9 cellular contexts compared by ENCODE assay signal in genomic region chrX:69028006-69028760, GRCh38.
A peak's percentile ranks its signal among the peaks of the same experiment; 100 is the strongest.
DNase-seq lines count a peak whose midpoint lies in the region; ATAC-seq and TF ChIP-seq lines count a peak whose summit lies in the region.
"Had no signal": no experiment of that assay in that cellular context is flagged by ENCODE, and none has a peak within 500 bp of the region (broad histone marks: within the 10 kb centered on the region; RNA-seq: fewer than 3 reads in every experiment).

No MANE protein-coding gene starts in this region.

- H3K4me3 ChIP-seq in PC-3 (ENCODE audit: low read length) = no peak overlapping the region

- no peak overlapping the region for H3K4me3 Mint-ChIP-seq in stimulated activated memory B cell treated with anti-CD40 and anti-IgM and Interleukin-4, amounts not matched to agents 10 μg/mL and 1 μg/mL and 100 μg/mL, for 72 hours
- H3K4me3 Mint-ChIP-seq: HFFc6 had no signal

- TF ChIP-seq CTCF in PC-3 (conservative IDR thresholded peaks at IDR 0.05; ENCODE audit: low read depth, low read length) = no peak

- no peaks in the 10 kb centered on the region for H3K27me3 Mint-ChIP-seq in stimulated activated memory B cell treated with anti-CD40 and anti-IgM and Interleukin-4, amounts not matched to agents 10 μg/mL and 1 μg/mL and 100 μg/mL, for 72 hours

- H3K9ac ChIP-seq in PC-3 (ENCODE audit: low read length) = peak overlapping the region; percentile 69

- intact Hi-C loops in PC-3 (cut with micrococcal nuclease) = loop anchor here (5.0 kb wide), 2 partner anchors 101 to 181 kb away; no protein-coding TSS in a partner anchor

- H4K20me1 ChIP-seq in PC-3 (ENCODE audit: low read length) = no peaks in the 10 kb centered on the region

- peak overlapping the region; percentile 14; the same call in 1 of the 2 replicates for H2AFZ ChIP-seq in PC-3 (ENCODE audit: low read length)

- H3K9me3 ChIP-seq in PC-3 (ENCODE audit: low read length) = no peaks in the 10 kb centered on the region

- BruUV-seq in PC-3 (replicated peaks; lab: Mats Ljungman, UMichigan) = TSS peak; percentile 47

- peaks cover 16% of the 10 kb centered on the region for H3K4me1 Mint-ChIP-seq in stimulated activated memory B cell treated with anti-CD40 and anti-IgM and Interleukin-4, amounts not matched to agents 10 μg/mL and 1 μg/mL and 100 μg/mL, for 72 hours

- peak overlapping the region; percentile 98 for H3K27ac ChIP-seq in PC-3 (ENCODE audit: low read length)

- no peaks in the 10 kb centered on the region for H3K36me3 Mint-ChIP-seq in stimulated activated memory B cell treated with anti-CD40 and anti-IgM and Interleukin-4, amounts not matched to agents 10 μg/mL and 1 μg/mL and 100 μg/mL, for 72 hours

- H3K36me3 ChIP-seq in PC-3 (ENCODE audit: low read depth, low read length) = no peaks in the 10 kb centered on the region

- H3K4me1 ChIP-seq in PC-3 (ENCODE audit: insufficient read depth, low read length) = peaks cover 71% of the 10 kb centered on the region

- DNase-seq in PC-3 = no peak
- no peak for DNase-seq in NCI-H524 (lab: John Stamatoyannopoulos, UW)
- no peak for DNase-seq in stimulated activated CD4-positive, alpha-beta T cell treated with anti-CD3 and anti-CD28 coated beads, Interleukin-4, amount 100 ng/mL, for 1 hour
- DNase-seq in NCI-H1694 (lab: John Stamatoyannopoulos, UW) = no peak
- DNase-seq in NCI-H1105 treated with DMSO at 0.1 percent for 48 hours (lab: John Stamatoyannopoulos, UW) = no peak

- ATAC-seq in GM19351 (IDR thresholded peaks at IDR 0.05; ENCODE audit: unreplicated experiment) (peak; percentile 92), HG02943 (IDR thresholded peaks at IDR 0.05; ENCODE audit: low read depth, unreplicated experiment) (peak; percentile 88), PC-3 (no peak)
- ATAC-seq in stimulated activated memory B cell treated with anti-CD40 and anti-IgM and Interleukin-4, amounts not matched to agents 10 μg/mL and 1 μg/mL and 100 μg/mL, for 72 hours = peak; percentile 84

- no peaks in the 10 kb centered on the region for H3K9me3 Mint-ChIP-seq in stimulated activated memory B cell treated with anti-CD40 and anti-IgM and Interleukin-4, amounts not matched to agents 10 μg/mL and 1 μg/mL and 100 μg/mL, for 72 hours
- H3K9me3 Mint-ChIP-seq: HFFc6 had no signal

- no peaks in the 10 kb centered on the region for H3K79me2 ChIP-seq in PC-3 (ENCODE audit: low read length)

- H3K9me2 ChIP-seq in PC-3 (replicated peaks; ENCODE audit: low read length) = no peaks in the 10 kb centered on the region

- CTCF ChIA-PET in PC-3 (lab: Charles Lee) = interaction anchor here (1.2 kb wide), 1 partner anchor 200 kb away, joined by 6 read pairs; no protein-coding TSS in a partner anchor

- H3K27me3 ChIP-seq in PC-3 (ENCODE audit: low read length) = no peaks in the 10 kb centered on the region

- peak overlapping the region; percentile 45 for H3K4me2 ChIP-seq in PC-3 (ENCODE audit: low read length)

- H3K27ac Mint-ChIP-seq in stimulated activated memory B cell treated with anti-CD40 and anti-IgM and Interleukin-4, amounts not matched to agents 10 μg/mL and 1 μg/mL and 100 μg/mL, for 72 hours = no peak overlapping the region

- POLR2A ChIA-PET in PC-3 (lab: Charles Lee; ENCODE audit: unreplicated experiment) = interaction anchor here (0.7 to 3.7 kb wide), 2 partner anchors 107 to 200 kb away, joined by 4 to 62 read pairs; partner anchors contain the start of gene EFNB1

- H3F3A ChIP-seq in PC-3 (ENCODE audit: low read length, unreplicated experiment) = peaks cover 16% of the 10 kb centered on the region
